25 cellular contexts compared by ENCODE assay signal in the genomic region with DNA sequence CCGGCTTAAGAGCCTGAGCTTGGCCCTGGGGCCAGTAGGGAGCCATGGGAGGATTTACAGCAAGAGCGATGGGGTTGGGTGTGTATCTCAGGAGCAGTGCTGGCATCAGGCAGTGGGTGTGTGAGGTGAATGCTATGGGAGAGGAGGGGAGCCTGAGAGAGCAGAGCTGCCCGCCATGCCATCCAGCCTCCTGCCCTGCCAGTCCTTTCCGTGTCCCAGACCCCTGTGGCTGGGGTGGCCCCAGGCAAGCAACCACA. TPM values are rescaled to one million over a fixed set of nuclear protein-coding genes. Genes with fewer than 3 reads are reported as not detected.
DNase-seq lines count a peak whose midpoint lies in the region; ATAC-seq, FAIRE-seq and TF ChIP-seq lines count a peak whose summit lies in the region.
"Had no signal": no experiment of that assay in that cellular context is flagged by ENCODE, and none has a peak within 500 bp of the region (broad histone marks: within the 10 kb centered on the region; RNA-seq: fewer than 3 reads in every experiment).

No MANE protein-coding gene starts in this region.

- H3K36me3 ChIP-seq in colonic mucosa = no peaks in the 10 kb centered on the region
- no peaks in the 10 kb centered on the region for H3K36me3 ChIP-seq in transverse colon
- H3K36me3 ChIP-seq in gastrocnemius medialis = no peaks in the 10 kb centered on the region
- H3K36me3 ChIP-seq: cardiac muscle cell, MG63, tibial nerve had no signal

- DNase-seq in HTR-8/SVneo (ENCODE audit: insufficient read length, low spot score) = no peak
- DNase-seq in colonic mucosa = no peak
- DNase-seq in transverse colon = no peak
- DNase-seq in NCI-H1092 treated with DMSO at 0.1 percent for 48 hours (lab: John Stamatoyannopoulos, UW) = no peak
- DNase-seq in gastrocnemius medialis = no peak
- no peak for DNase-seq in GM13976 (ENCODE audit: low spot score)
- DNase-seq: activated CD4-positive, alpha-beta T cell treated with anti-CD3 and anti-CD28 coated beads for 4 hours; activated CD8-positive, alpha-beta memory T cell treated with anti-CD3 and anti-CD28 coated beads, Interleukin-2, amount 10 ng/mL, durations not matched to agents 7 days and 5 days; activated naive CD8-positive, alpha-beta T cell treated with anti-CD3 and anti-CD28 coated beads, Interleukin-2, amount 50 U/mL, for 24 hours; NCI-H187; NCI-H446; NK-92 treated with Interleukin-12 subunit alpha and Interleukin-12 subunit beta, amount 100 ng/mL, for 24 hours; RPMI8226; stimulated activated naive CD4-positive, alpha-beta T cell had no signal

- peak overlapping the region; percentile 32 to 89 for H3K9ac ChIP-seq in colonic mucosa (ENCODE audit: low read depth in 2 of 2, low read length in 2 of 2)

- H3K36me3 Mint-ChIP-seq in nephron (ENCODE audit: low read depth) = no peaks in the 10 kb centered on the region
- H3K36me3 Mint-ChIP-seq: activated CD8-positive, alpha-beta memory T cell treated with anti-CD3 and anti-CD28 coated beads, Interleukin-2, amount 10 ng/mL, durations not matched to agents 7 days and 5 days had no signal

- H3K27me3 ChIP-seq in colonic mucosa = no peaks in the 10 kb centered on the region
- H3K27me3 ChIP-seq in transverse colon = no peaks in the 10 kb centered on the region
- H3K27me3 ChIP-seq in gastrocnemius medialis = no peaks in the 10 kb centered on the region
- H3K27me3 ChIP-seq: cardiac muscle cell, MG63, tibial nerve had no signal

- 58% methylated on average over 4 of the region's 4 CpGs; no CpG with 5 or more reads in 1 of the 2 donors for WGBS in transverse colon (ENCODE audit: low coverage in 1 of 2), 2 donors

- no peak overlapping the region for H3K4me3 Mint-ChIP-seq in nephron
- H3K4me3 Mint-ChIP-seq: activated CD8-positive, alpha-beta memory T cell treated with anti-CD3 and anti-CD28 coated beads, Interleukin-2, amount 10 ng/mL, durations not matched to agents 7 days and 5 days; activated naive CD8-positive, alpha-beta T cell treated with anti-CD3 and anti-CD28 coated beads, Interleukin-2, amount 50 U/mL, for 24 hours had no signal

- no peak for TF ChIP-seq CTCF in colonic mucosa (IDR thresholded peaks at IDR 0.05)
- no peak for TF ChIP-seq CTCF in nephron (IDR thresholded peaks at IDR 0.05; ENCODE audit: unreplicated experiment in 3 of 3)
- no peak for TF ChIP-seq CTCF in transverse colon (IDR thresholded peaks at IDR 0.05)
- no peak for TF ChIP-seq CTCF in gastrocnemius medialis (IDR thresholded peaks at IDR 0.05 in 4 of 5, conservative IDR thresholded peaks at IDR 0.05 in 1 of 5)
- no peak for TF ChIP-seq CTCF in GM13976 (IDR thresholded peaks at IDR 0.05; ENCODE audit: borderline replicate concordance, control extremely low read depth, extremely low read depth, insufficient read depth, missing control alignments)

- peak; percentile 49 for FAIRE-seq in HTR-8/SVneo (lab: Jason Lieb, UNC)
- FAIRE-seq: D721Med, H1 had no signal

- H3K4me1 ChIP-seq in colonic mucosa = peaks cover 12% of the 10 kb centered on the region
- peaks cover 9 to 49% (median 37%) of the 10 kb centered on the region in 4 donors for H3K4me1 ChIP-seq in transverse colon
- H3K4me1 ChIP-seq in gastrocnemius medialis = no peaks in the 10 kb centered on the region
- H3K4me1 ChIP-seq: tibial nerve had no signal

- peak overlapping the region in 2 of 3 experiments; percentile 67 to 89 for H3K27ac Mint-ChIP-seq in nephron
- H3K27ac Mint-ChIP-seq: activated CD8-positive, alpha-beta memory T cell treated with anti-CD3 and anti-CD28 coated beads, Interleukin-2, amount 10 ng/mL, durations not matched to agents 7 days and 5 days; activated naive CD8-positive, alpha-beta T cell treated with anti-CD3 and anti-CD28 coated beads, Interleukin-2, amount 50 U/mL, for 24 hours; activated T-helper 2 cell treated with anti-CD3 and anti-CD28 coated beads, Interferon-gamma antibody, Interleukin-2, Interleukin-4, amounts not matched to agents 10 μg/mL and 5 μg/mL and 100 μg/mL, durations not matched to agents 14 hours and 24 hours and 36 hours had no signal

- no peaks in the 10 kb centered on the region for H3K4me1 Mint-ChIP-seq in nephron
- H3K4me1 Mint-ChIP-seq: activated CD8-positive, alpha-beta memory T cell treated with anti-CD3 and anti-CD28 coated beads, Interleukin-2, amount 10 ng/mL, durations not matched to agents 7 days and 5 days had no signal

- in situ Hi-C loops in transverse colon (cut with MboI; ENCODE audit: low pct_ligation_motif_present in 1 of 4, low pct_unique_long_range_greater_than_20kb in 1 of 4, low sequenced_read_pairs in 3 of 4) = no loop called here
- in situ Hi-C loops in gastrocnemius medialis (cut with MboI; ENCODE audit: low sequenced_read_pairs in 4 of 4) = no loop called here
- in situ Hi-C loops in GM13976 (cut with MboI; ENCODE audit: low sequenced_read_pairs, unreplicated experiment) = no loop called here

- no peak for TF ChIP-seq EP300 in transverse colon (IDR thresholded peaks at IDR 0.05; ENCODE audit: low read depth)

- peak overlapping the region; percentile 89 for H3K27ac ChIP-seq in colonic mucosa
- H3K27ac ChIP-seq in transverse colon = peak overlapping the region; percentile 87 to 94 (median 88)
- no peak overlapping the region for H3K27ac ChIP-seq in gastrocnemius medialis
- H3K27ac ChIP-seq: cardiac muscle cell had no signal

- no peak for ATAC-seq in gastrocnemius medialis
- ATAC-seq: activated CD8-positive, alpha-beta memory T cell treated with anti-CD3 and anti-CD28 coated beads, Interleukin-2, amount 10 ng/mL, durations not matched to agents 7 days and 5 days; sciatic nerve had no signal

- peaks cover 11% of the 10 kb centered on the region for H3K27me3 Mint-ChIP-seq in nephron (ENCODE audit: low read depth)
- H3K27me3 Mint-ChIP-seq: activated CD8-positive, alpha-beta memory T cell treated with anti-CD3 and anti-CD28 coated beads, Interleukin-2, amount 10 ng/mL, durations not matched to agents 7 days and 5 days; activated naive CD8-positive, alpha-beta T cell treated with anti-CD3 and anti-CD28 coated beads, Interleukin-2, amount 50 U/mL, for 24 hours had no signal

- H3K4me3 ChIP-seq in colonic mucosa = no peak overlapping the region
- H3K4me3 ChIP-seq in transverse colon = no peak overlapping the region
- no peak overlapping the region for H3K4me3 ChIP-seq in gastrocnemius medialis
- H3K4me3 ChIP-seq: cardiac muscle cell, MG63, tibial nerve had no signal

- H3K9me3 ChIP-seq in colonic mucosa = no peaks in the 10 kb centered on the region
- H3K9me3 ChIP-seq in transverse colon = no peaks in the 10 kb centered on the region
- H3K9me3 ChIP-seq in gastrocnemius medialis = no peaks in the 10 kb centered on the region
- H3K9me3 ChIP-seq: MG63, tibial nerve had no signal

- no peak for TF ChIP-seq POLR2A in transverse colon (IDR thresholded peaks at IDR 0.05)
- no peak for TF ChIP-seq POLR2A in gastrocnemius medialis (IDR thresholded peaks at IDR 0.05)

- intact Hi-C loops in colonic mucosa (cut with DNase I) (no loop called here), transverse colon (cut with DNase I; ENCODE audit: low total_unique reads) (no loop called here), gastrocnemius medialis (cut with DNase I; ENCODE audit: low total_unique reads) (loop anchor here (5.0 kb wide), 1 partner anchor 36 kb away; no protein-coding TSS in a partner anchor)

- H3K9me3 Mint-ChIP-seq in nephron = no peaks in the 10 kb centered on the region
- H3K9me3 Mint-ChIP-seq: activated naive CD8-positive, alpha-beta T cell treated with anti-CD3 and anti-CD28 coated beads, Interleukin-2, amount 50 U/mL, for 24 hours; activated T-helper 2 cell treated with anti-CD3 and anti-CD28 coated beads, Interferon-gamma antibody, Interleukin-2, Interleukin-4, amounts not matched to agents 10 μg/mL and 5 μg/mL and 100 μg/mL, durations not matched to agents 14 hours and 24 hours and 36 hours had no signal

RNA-seq across cellular contexts. Expression of gene FAM83G, which starts 23.3 kb away (rescaled TPM):
- total RNA-seq in colonic mucosa (10 to 100 TPM; 24.4 to 24.8 TPM), transverse colon (10 to 100 TPM; 33.6 to 75.6 (median 39.4) TPM), gastrocnemius medialis (10 to 100 TPM in 3 of 4 donors, 1 to 10 TPM in 1; 8.2 to 25.6 (median 16.9) TPM)

RNA-seq across cellular contexts. Expression of gene SLC5A10, which starts 29.3 kb away (rescaled TPM):
- total RNA-seq in colonic mucosa = under 1 TPM in 1 of 2 donors, not detected in 1; 0.16 TPM
- not detected for total RNA-seq in transverse colon
- total RNA-seq in gastrocnemius medialis = not detected
- total RNA-seq: activated CD8-positive, alpha-beta memory T cell treated with anti-CD3 and anti-CD28 coated beads, Interleukin-2, amount 10 ng/mL, durations not matched to agents 7 days and 5 days; activated T-helper 2 cell treated with anti-CD3 and anti-CD28 coated beads, Interferon-gamma antibody, Interleukin-2, Interleukin-4, amounts not matched to agents 10 μg/mL and 5 μg/mL and 100 μg/mL, durations not matched to agents 14 hours and 24 hours and 36 hours; dermis microvascular lymphatic vessel endothelial cell; left lobe of liver; osteocyte; sciatic nerve; tibial nerve had no signal

Comparison
In these comparisons a context has a peak if more than half of its experiments do, and no peak if none do; other contexts are left out.
1. H3K27ac ChIP-seq: peak in colonic mucosa (single experiment) and transverse colon (4 of 4); none in gastrocnemius medialis (0 of 4).